In the genomic region with DNA sequence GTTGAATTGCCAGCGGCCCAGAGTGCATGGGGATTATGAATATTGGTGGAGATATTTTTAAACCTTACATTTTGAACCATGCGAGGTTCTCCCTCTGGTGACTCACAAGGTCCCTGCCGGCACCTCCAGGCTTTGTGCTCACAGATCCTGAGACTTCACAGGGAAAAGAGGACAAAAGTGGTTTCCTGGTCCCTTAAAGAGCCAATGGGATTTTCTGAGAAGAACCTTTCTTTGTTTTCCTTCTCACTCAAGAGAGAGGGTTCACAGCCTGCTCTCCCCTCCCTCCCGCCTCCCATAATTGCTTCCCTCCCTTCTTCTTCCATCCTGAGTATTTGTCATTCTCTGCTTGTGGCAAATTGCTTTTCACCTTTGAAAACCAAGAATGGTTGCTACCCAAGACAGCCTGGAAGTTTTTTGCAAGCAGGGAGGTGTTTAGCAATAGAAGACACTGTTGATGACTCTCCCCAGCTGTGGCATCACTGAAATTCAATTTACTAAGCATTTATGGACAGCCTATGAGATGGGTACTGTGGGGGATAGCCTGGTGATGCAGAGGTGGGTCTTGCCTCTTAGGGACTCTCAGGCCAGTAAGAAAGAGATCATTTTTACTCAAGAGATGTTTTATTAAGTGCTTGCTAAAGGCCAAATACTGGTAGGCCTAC, we compare ENCODE assay signal across 11 cellular contexts.
A peak's percentile ranks its signal among the peaks of the same experiment; 100 is the strongest.
DNase-seq lines count a peak whose midpoint lies in the region; ATAC-seq and TF ChIP-seq lines count a peak whose summit lies in the region.
"Had no signal": no experiment of that assay in that cellular context is flagged by ENCODE, and none has a peak within 500 bp of the region (broad histone marks: within the 10 kb centered on the region; RNA-seq: fewer than 3 reads in every experiment).

No MANE protein-coding gene starts in this region.

- peak overlapping the region in 1 of 2 donors; percentile 25 for H3K27ac ChIP-seq in testis

- TF ChIP-seq CTCF in testis (IDR thresholded peaks at IDR 0.05), result no peak

- no peak for TF ChIP-seq POLR2A in testis (IDR thresholded peaks at IDR 0.05)

- peaks cover 66% of the 10 kb centered on the region for H3K27me3 Mint-ChIP-seq in activated naive CD4-positive, alpha-beta T cell treated with anti-CD3 and anti-CD28 coated beads, Interleukin-2, amount 10 ng/mL, durations not matched to agents 7 days and 5 days
- H3K27me3 Mint-ChIP-seq in immature natural killer cell (ENCODE audit: low read depth in 3 of 3), result peaks cover 12 to 20% (median 17%) of the 10 kb centered on the region in 3 donors

- intact Hi-C loops in testis (cut with DNase I; ENCODE audit: low total_unique reads), result loop anchor here (5.0 to 10.0 kb wide), 2 partner anchors 137 to 270 kb away; a partner anchor contains a TSS

- CTCF ChIA-PET in activated naive CD4-positive, alpha-beta T cell treated with anti-CD3 and anti-CD28 coated beads, Interleukin-2, amount 10 ng/mL, durations not matched to agents 7 days and 5 days (lab: Charles Lee), result no interaction called here

- H3K9ac ChIP-seq in adipocyte (ENCODE audit: low read length), result no peak overlapping the region

- H3K4me1 Mint-ChIP-seq in activated naive CD4-positive, alpha-beta T cell treated with anti-CD3 and anti-CD28 coated beads, Interleukin-2, amount 10 ng/mL, durations not matched to agents 7 days and 5 days, result peaks cover 19% of the 10 kb centered on the region
- H3K4me1 Mint-ChIP-seq in immature natural killer cell, result peaks cover 28 to 37% of the 10 kb centered on the region in 2 donors

- DNase-seq in activated naive CD4-positive, alpha-beta T cell treated with anti-CD3 and anti-CD28 coated beads, Interleukin-2, amount 10 ng/mL, durations not matched to agents 7 days and 5 days, result no peak
- no peak for DNase-seq in activated naive CD4-positive, alpha-beta T cell treated with anti-CD3 and anti-CD28 coated beads, Interleukin-2, amount 50 U/mL, for 16 hours
- DNase-seq in adipocyte (ENCODE audit: low read depth), result peak; percentile 18
- no peak for DNase-seq in immature natural killer cell
- peak; percentile 17 for DNase-seq in testis
- DNase-seq in NCI-H748 (lab: John Stamatoyannopoulos, UW; ENCODE audit: unreplicated experiment), result no peak
- DNase-seq in Kasumi-1 (lab: John Stamatoyannopoulos, UW), result no peak
- DNase-seq: NCI-H2081; stimulated activated naive CD8-positive, alpha-beta T cell treated with anti-CD3 and anti-CD28 coated beads, Interleukin-15, amount 100 ng/mL, for 72 hours had no signal

- WGBS in testis, 2 donors, result 40 to 42% methylated on average over 4 of the region's 4 CpGs

- H3K9me3 Mint-ChIP-seq in activated naive CD4-positive, alpha-beta T cell treated with anti-CD3 and anti-CD28 coated beads, Interleukin-2, amount 10 ng/mL, durations not matched to agents 7 days and 5 days, result peaks cover 3% of the 10 kb centered on the region
- no peaks in the 10 kb centered on the region for H3K9me3 Mint-ChIP-seq in immature natural killer cell
- H3K9me3 Mint-ChIP-seq: stimulated activated naive CD8-positive, alpha-beta T cell treated with anti-CD3 and anti-CD28 coated beads, Interleukin-15, amount 100 ng/mL, for 72 hours had no signal

- H3K27ac Mint-ChIP-seq in activated naive CD4-positive, alpha-beta T cell treated with anti-CD3 and anti-CD28 coated beads, Interleukin-2, amount 10 ng/mL, durations not matched to agents 7 days and 5 days, result peak overlapping the region; percentile 43
- peak overlapping the region; percentile 42 to 86 (median 70) for H3K27ac Mint-ChIP-seq in immature natural killer cell

- no peaks in the 10 kb centered on the region for H3K36me3 ChIP-seq in adipocyte (ENCODE audit: control insufficient read depth, insufficient read depth, low read length, severe bottlenecking)
- no peaks in the 10 kb centered on the region for H3K36me3 ChIP-seq in testis (ENCODE audit: low read depth, missing control alignments)

- no peak for ATAC-seq in HG03521 (IDR thresholded peaks at IDR 0.05; ENCODE audit: unreplicated experiment)

- H3K4me1 ChIP-seq in adipocyte (ENCODE audit: control insufficient read depth, insufficient read depth, low read length) (peaks cover 74% of the 10 kb centered on the region), testis (peaks cover 61% of the 10 kb centered on the region)

- H3K27me3 ChIP-seq in adipocyte (replicated peaks; ENCODE audit: control insufficient read depth, insufficient read depth, low read length), result no peaks in the 10 kb centered on the region
- H3K27me3 ChIP-seq in testis, result no peaks in the 10 kb centered on the region

- no peaks in the 10 kb centered on the region for H3K36me3 Mint-ChIP-seq in activated naive CD4-positive, alpha-beta T cell treated with anti-CD3 and anti-CD28 coated beads, Interleukin-2, amount 10 ng/mL, durations not matched to agents 7 days and 5 days
- no peaks in the 10 kb centered on the region for H3K36me3 Mint-ChIP-seq in immature natural killer cell

- H3K9me3 ChIP-seq in adipocyte (ENCODE audit: control insufficient read depth, low read length), result no peaks in the 10 kb centered on the region
- no peaks in the 10 kb centered on the region for H3K9me3 ChIP-seq in testis

- no peak overlapping the region for H3K4me3 ChIP-seq in adipocyte (ENCODE audit: low read length)
- H3K4me3 ChIP-seq in testis, result no peak overlapping the region
- H3K4me3 ChIP-seq: skin epidermis had no signal

- no peak overlapping the region for H3K4me3 Mint-ChIP-seq in activated naive CD4-positive, alpha-beta T cell treated with anti-CD3 and anti-CD28 coated beads, Interleukin-2, amount 10 ng/mL, durations not matched to agents 7 days and 5 days
- H3K4me3 Mint-ChIP-seq in immature natural killer cell, result peak overlapping the region in 1 of 5 donors; percentile 57
- H3K4me3 Mint-ChIP-seq: stimulated activated naive CD8-positive, alpha-beta T cell treated with anti-CD3 and anti-CD28 coated beads, Interleukin-15, amount 100 ng/mL, for 72 hours had no signal

Comparison
In these comparisons a context has a peak if more than half of its experiments do, and no peak if none do; other contexts are left out.
1. DNase-seq: peak in adipocyte (single experiment) and testis (single experiment); none in activated naive CD4-positive, alpha-beta T cell treated with anti-CD3 and anti-CD28 coated beads, Interleukin-2, amount 10 ng/mL, durations not matched to agents 7 days and 5 days (single experiment), activated naive CD4-positive, alpha-beta T cell treated with anti-CD3 and anti-CD28 coated beads, Interleukin-2, amount 50 U/mL, for 16 hours (single experiment), immature natural killer cell (0 of 3), NCI-H748 (single experiment) and Kasumi-1 (0 of 2).